ENCODE assay signal across 8 cellular contexts in the genomic region with DNA sequence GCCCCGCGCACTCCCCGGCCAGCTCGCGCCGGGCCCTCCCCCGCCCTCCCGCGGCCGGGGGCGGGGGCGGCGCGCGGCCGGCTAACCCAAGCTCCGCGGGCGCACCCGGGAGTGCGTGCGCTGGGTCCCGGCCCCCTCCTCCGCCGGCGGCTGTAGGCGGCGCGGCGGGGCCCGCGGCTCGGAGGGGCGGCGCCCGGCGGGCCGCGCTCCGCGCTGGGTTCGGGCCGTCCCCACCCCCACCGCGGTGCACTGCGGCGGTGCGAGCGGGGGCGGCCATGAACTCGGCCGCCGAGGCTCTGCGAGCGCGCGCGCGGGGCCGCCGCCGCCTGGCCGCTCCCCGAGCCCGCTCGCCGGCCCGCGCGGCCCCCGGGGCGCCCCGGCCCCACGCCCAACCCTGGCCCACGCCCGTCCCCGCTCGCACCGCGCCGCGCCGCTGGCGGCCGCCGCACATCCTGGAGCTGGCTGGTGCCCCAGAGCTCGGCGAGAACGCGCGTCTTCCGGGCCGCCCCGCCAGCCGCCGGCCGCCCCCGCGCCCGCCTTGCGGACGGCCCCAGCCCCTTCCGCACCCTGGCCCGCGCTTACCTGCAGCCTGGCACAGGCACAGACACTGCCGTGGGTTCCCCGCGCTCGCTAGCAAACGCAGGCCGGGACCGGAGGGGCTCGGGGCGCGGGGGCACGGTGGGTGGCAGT. TPM values are rescaled to one million over a fixed set of nuclear protein-coding genes. Genes with fewer than 3 reads are reported as not detected.
DNase-seq lines count a peak whose midpoint lies in the region; ATAC-seq lines count a peak whose summit lies in the region.

Gene ZBTB14, minus strand, starts transcription at position 496 of the 690 bp plus-strand sequence. CDS start 2,480 bp downstream, outside the sequence.

- POLR2A ChIA-PET in activated CD8-positive, alpha-beta memory T cell treated with anti-CD3 and anti-CD28 coated beads for 36 hours (lab: Charles Lee), result interaction anchor here (0.6 to 6.4 kb wide), 8 partner anchors 9 to 62 kb away, joined by 3 to 101 read pairs (median 4); no protein-coding TSS in a partner anchor

- CTCF ChIA-PET in activated CD8-positive, alpha-beta memory T cell treated with anti-CD3 and anti-CD28 coated beads for 36 hours (lab: Charles Lee), result interaction anchor here (1.4 to 3.9 kb wide), 2 partner anchors 13 to 58 kb away, joined by 3 to 19 read pairs; no protein-coding TSS in a partner anchor

- H3K27me3 Mint-ChIP-seq in effector memory CD8-positive, alpha-beta T cell, result peaks cover under 1 to 5% of the 10 kb centered on the region in 2 donors
- peaks cover 7% of the 10 kb centered on the region for H3K27me3 Mint-ChIP-seq in memory B cell

- peak within 1 kb of the TSS; percentile 96 to 97 for H3K4me3 Mint-ChIP-seq in effector memory CD8-positive, alpha-beta T cell
- H3K4me3 Mint-ChIP-seq in memory B cell, result peak within 1 kb of the TSS; percentile 93

- peaks cover 36% of the 10 kb centered on the region for H3K36me3 Mint-ChIP-seq in effector memory CD8-positive, alpha-beta T cell (ENCODE audit: insufficient read depth)
- peaks cover 12% of the 10 kb centered on the region for H3K36me3 Mint-ChIP-seq in memory B cell

- peak; percentile 31 for ATAC-seq in HG02840 (IDR thresholded peaks at IDR 0.05; ENCODE audit: low FRiP score, unreplicated experiment)
- ATAC-seq in effector memory CD8-positive, alpha-beta T cell (replicated peaks), result peak; percentile 45
- ATAC-seq in memory B cell (ENCODE audit: low read depth), result peak; percentile 41

- peak within 1 kb of the TSS; percentile 98 to 99 for H3K27ac Mint-ChIP-seq in effector memory CD8-positive, alpha-beta T cell
- peak within 1 kb of the TSS; percentile 93 for H3K27ac Mint-ChIP-seq in memory B cell

- no peaks in the 10 kb centered on the region for H3K9me3 Mint-ChIP-seq in effector memory CD8-positive, alpha-beta T cell
- H3K9me3 Mint-ChIP-seq in memory B cell, result no peaks in the 10 kb centered on the region

- peak; percentile 62 for DNase-seq in NCI-H82 (lab: John Stamatoyannopoulos, UW)
- no peak for DNase-seq in NCI-H82 treated with DMSO at 0.1 percent for 48 hours (lab: John Stamatoyannopoulos, UW; ENCODE audit: unreplicated experiment)
- peak; percentile 98 for DNase-seq in NCI-H2196 (lab: John Stamatoyannopoulos, UW; ENCODE audit: unreplicated experiment)
- peak; percentile 64 to 73 (median 73) for DNase-seq in effector memory CD8-positive, alpha-beta T cell
- peak; percentile 62 to 73 for DNase-seq in memory B cell (ENCODE audit: low spot score in 2 of 2)
- peak; percentile 31 for DNase-seq in stimulated activated CD8-positive, alpha-beta memory T cell treated with anti-CD3 and anti-CD28 coated beads, Interleukin-12 subunit alpha, Interleukin-12 subunit beta, amount 100 ng/mL, for 24 hours (ENCODE audit: extremely low read depth)

- peaks cover 11 to 38% of the 10 kb centered on the region in 2 donors for H3K4me1 Mint-ChIP-seq in effector memory CD8-positive, alpha-beta T cell (ENCODE audit: low read depth in 2 of 2)
- peaks cover 12% of the 10 kb centered on the region for H3K4me1 Mint-ChIP-seq in memory B cell

RNA-seq across cellular contexts. Expression of gene ZBTB14, which starts in this region (rescaled TPM):
- 10 to 100 TPM; 20.1 to 20.2 TPM for total RNA-seq in activated CD8-positive, alpha-beta memory T cell treated with anti-CD3 and anti-CD28 coated beads for 36 hours
